ENCODE assay signal across 8 cellular contexts in genomic region chr13:100673376-100673830, GRCh38. TPM values are rescaled to one million over a fixed set of nuclear protein-coding genes. Genes with fewer than 3 reads are reported as not detected.
DNase-seq lines count a peak whose midpoint lies in the region; ATAC-seq and TF ChIP-seq lines count a peak whose summit lies in the region.

No MANE protein-coding gene starts in this region.

- H3K4me1 ChIP-seq in ACC112 (ENCODE audit: control insufficient read depth, insufficient read depth, low read length, unreplicated experiment) = peaks cover 6% of the 10 kb centered on the region
- peaks cover 7% of the 10 kb centered on the region; the same call in 1 of the 2 replicates for H3K4me1 ChIP-seq in HAP-1

- H3K4me3 ChIP-seq in ACC112 (ENCODE audit: low read depth, low read length) = peak overlapping the region; percentile 68
- H3K4me3 ChIP-seq in HAP-1 = peak overlapping the region; percentile 41
- H3K4me3 ChIP-seq in kidney epithelial cell (ENCODE audit: low read depth, low read length) = peak overlapping the region; percentile 79

- no peaks in the 10 kb centered on the region for H3K9me3 ChIP-seq in HAP-1

- H3K36me3 ChIP-seq in ACC112 (ENCODE audit: insufficient read depth, low read length) (no peaks in the 10 kb centered on the region), HAP-1 (replicated peaks) (peaks cover 2% of the 10 kb centered on the region), kidney epithelial cell (ENCODE audit: control insufficient read depth, insufficient read depth, low read length) (no peaks in the 10 kb centered on the region)

- H3K27ac ChIP-seq in ACC112 (ENCODE audit: low read depth, low read length) = no peak overlapping the region
- H3K27ac ChIP-seq in angular gyrus (ENCODE audit: low read depth, low read length) = peak overlapping the region; percentile 95
- peak overlapping the region; percentile 97 for H3K27ac ChIP-seq in temporal lobe (ENCODE audit: low read depth, low read length)

- H3K27me3 ChIP-seq in ACC112 (ENCODE audit: insufficient read depth, low read length) (peaks cover 12% of the 10 kb centered on the region), HAP-1 (ENCODE audit: low read depth) (no peaks in the 10 kb centered on the region), kidney epithelial cell (ENCODE audit: control insufficient read depth, insufficient read depth, low read length) (no peaks in the 10 kb centered on the region)

- TF ChIP-seq CTCF in kidney epithelial cell (IDR thresholded peaks at IDR 0.05; ENCODE audit: insufficient read depth, low read length, poor library complexity, severe bottlenecking) = no peak

- in situ Hi-C loops in HAP-1 (cut with MboI; ENCODE audit: low sequenced_read_pairs) = no loop called here

- ATAC-seq in HG02970 (IDR thresholded peaks at IDR 0.05; ENCODE audit: low FRiP score, unreplicated experiment) = no peak

- H2AFZ ChIP-seq in ACC112 (ENCODE audit: low read length, unreplicated experiment) = peak overlapping the region; percentile 96

- DNase-seq in HAP-1 (ENCODE audit: low spot score in 2 of 2) = peak; percentile 9 to 36
- no peak for DNase-seq in kidney epithelial cell (ENCODE audit: low read depth)
- no peak for DNase-seq in COLO829 (ENCODE audit: low spot score)
- DNase-seq in NAMALWA (ENCODE audit: low spot score) = no peak

- H3K79me2 ChIP-seq in ACC112 (ENCODE audit: control insufficient read depth, insufficient read depth, low read length, unreplicated experiment) = no peaks in the 10 kb centered on the region

RNA-seq across cellular contexts. Expression of gene TMTC4, which starts 1.2 kb away (rescaled TPM):
- total RNA-seq in kidney epithelial cell (26.4 and 27.1 TPM in 2 replicates), temporal lobe (52.1 TPM)

Comparison
In these comparisons a context has a peak if more than half of its experiments do, and no peak if none do; other contexts are left out.
1. DNase-seq: peak in HAP-1 (2 of 2); none in kidney epithelial cell (single experiment), COLO829 (single experiment) and NAMALWA (single experiment).
2. Peak in every context shown above with its lines, with median percentiles within 50 percentile points of each other: H3K4me3 ChIP-seq.